Comparison of ENCODE assay signal across 8 cellular contexts in the genomic region with DNA sequence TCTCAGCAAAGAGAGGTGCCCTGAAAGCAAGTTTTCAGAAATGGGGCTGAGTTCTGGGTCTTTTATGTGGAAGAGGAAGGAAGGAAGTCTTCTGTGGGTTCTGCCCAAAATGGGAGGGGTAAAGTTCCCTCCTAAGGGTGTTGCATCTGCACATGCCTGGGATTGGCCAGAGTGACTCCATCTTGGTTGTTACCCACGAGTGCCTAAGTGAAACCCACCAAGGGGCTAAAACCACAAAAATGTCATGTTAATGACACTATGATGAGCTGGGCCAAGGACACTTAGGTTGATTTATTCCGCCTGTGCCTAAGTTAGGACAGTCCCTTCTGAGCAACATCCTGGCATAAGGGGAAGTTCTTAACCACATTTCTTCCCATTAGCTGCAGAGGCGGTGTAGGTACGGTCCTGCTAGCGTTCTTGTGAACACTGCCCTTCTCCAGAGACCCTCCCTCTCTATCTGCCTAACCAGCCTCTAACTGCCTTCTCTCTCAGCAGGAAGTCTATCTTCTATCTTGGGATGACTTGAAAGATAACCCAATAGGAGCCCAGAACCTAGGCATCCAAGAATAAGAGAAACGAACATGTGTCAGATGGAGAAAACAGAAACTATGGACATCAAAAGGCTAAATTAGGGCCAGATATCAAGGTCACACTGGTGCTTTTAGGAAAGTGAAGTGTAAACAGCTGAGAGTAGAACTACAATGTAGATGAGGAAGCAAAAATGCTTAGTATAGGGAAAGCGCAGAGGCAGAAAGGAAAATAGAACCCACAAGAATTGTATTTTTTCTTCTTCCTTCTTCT.
A peak's percentile ranks its signal among the peaks of the same experiment; 100 is the strongest.
DNase-seq lines count a peak whose midpoint lies in the region; ATAC-seq and TF ChIP-seq lines count a peak whose summit lies in the region.

No MANE protein-coding gene starts in this region.

- H3K27me3 Mint-ChIP-seq in activated CD4-positive, alpha-beta memory T cell treated with anti-CD3 and anti-CD28 coated beads, Interleukin-2, amount 10 ng/mL, durations not matched to agents 7 days and 5 days = no peaks in the 10 kb centered on the region
- H3K27me3 Mint-ChIP-seq in nephron progenitor cell (ENCODE audit: low read depth, poor library complexity) = no peaks in the 10 kb centered on the region

- peaks cover 41% of the 10 kb centered on the region for H3K36me3 Mint-ChIP-seq in activated CD4-positive, alpha-beta memory T cell treated with anti-CD3 and anti-CD28 coated beads, Interleukin-2, amount 10 ng/mL, durations not matched to agents 7 days and 5 days (ENCODE audit: low read depth)
- peaks cover 8% of the 10 kb centered on the region for H3K36me3 Mint-ChIP-seq in nephron progenitor cell (ENCODE audit: low read depth)

- CTCF ChIA-PET in activated CD4-positive, alpha-beta memory T cell treated with anti-CD3 and anti-CD28 coated beads, Interleukin-2, amount 10 ng/mL, durations not matched to agents 7 days and 5 days (lab: Charles Lee) = interaction anchor here (1.4 kb wide), 1 partner anchor 180 kb away, joined by 5 read pairs; no protein-coding TSS in a partner anchor

- POLR2A ChIA-PET in activated CD4-positive, alpha-beta memory T cell treated with anti-CD3 and anti-CD28 coated beads, Interleukin-2, amount 10 ng/mL, durations not matched to agents 7 days and 5 days (lab: Charles Lee) = interaction anchor here (2.9 kb wide), 1 partner anchor 9 kb away, joined by 7 read pairs; no protein-coding TSS in a partner anchor

- H3K9me3 Mint-ChIP-seq in activated CD4-positive, alpha-beta memory T cell treated with anti-CD3 and anti-CD28 coated beads, Interleukin-2, amount 10 ng/mL, durations not matched to agents 7 days and 5 days = peaks cover 45% of the 10 kb centered on the region
- H3K9me3 Mint-ChIP-seq in nephron progenitor cell = peaks cover 69% of the 10 kb centered on the region

- in situ Hi-C loops in GM13976 (cut with MboI; ENCODE audit: low sequenced_read_pairs, unreplicated experiment) = no loop called here

- peak; percentile 81 for ATAC-seq in GM18511 (IDR thresholded peaks at IDR 0.05; ENCODE audit: unreplicated experiment)
- ATAC-seq in HG03378 (IDR thresholded peaks at IDR 0.05; ENCODE audit: unreplicated experiment) = peak; percentile 79
- no peak for ATAC-seq in GM21381 (IDR thresholded peaks at IDR 0.05; ENCODE audit: unreplicated experiment)

- DNase-seq in activated CD4-positive, alpha-beta memory T cell treated with anti-CD3 and anti-CD28 coated beads, Interleukin-2, amount 10 ng/mL, durations not matched to agents 7 days and 5 days = peak; percentile 27
- DNase-seq in putamen (ENCODE audit: low spot score) (peak; percentile 15), NCI-H2227 treated with DMSO at 0.1 percent for 48 hours (lab: John Stamatoyannopoulos, UW) (no peak), GM13976 (ENCODE audit: low spot score) (no peak), nephron progenitor cell (no peak)

- H3K4me1 Mint-ChIP-seq in activated CD4-positive, alpha-beta memory T cell treated with anti-CD3 and anti-CD28 coated beads, Interleukin-2, amount 10 ng/mL, durations not matched to agents 7 days and 5 days = peaks cover 23% of the 10 kb centered on the region
- no peaks in the 10 kb centered on the region for H3K4me1 Mint-ChIP-seq in nephron progenitor cell

- no peak overlapping the region for H3K4me3 Mint-ChIP-seq in activated CD4-positive, alpha-beta memory T cell treated with anti-CD3 and anti-CD28 coated beads, Interleukin-2, amount 10 ng/mL, durations not matched to agents 7 days and 5 days
- no peak overlapping the region for H3K4me3 Mint-ChIP-seq in nephron progenitor cell

- no peak for TF ChIP-seq CTCF in GM13976 (IDR thresholded peaks at IDR 0.05; ENCODE audit: borderline replicate concordance, control extremely low read depth, extremely low read depth, insufficient read depth, missing control alignments)
- no peak for TF ChIP-seq CTCF in nephron progenitor cell (IDR thresholded peaks at IDR 0.05)

- peak overlapping the region; percentile 71 for H3K27ac Mint-ChIP-seq in activated CD4-positive, alpha-beta memory T cell treated with anti-CD3 and anti-CD28 coated beads, Interleukin-2, amount 10 ng/mL, durations not matched to agents 7 days and 5 days
- no peak overlapping the region for H3K27ac Mint-ChIP-seq in nephron progenitor cell

Comparison
In these comparisons a context has a peak if more than half of its experiments do, and no peak if none do; other contexts are left out.
1. DNase-seq: peak in activated CD4-positive, alpha-beta memory T cell treated with anti-CD3 and anti-CD28 coated beads, Interleukin-2, amount 10 ng/mL, durations not matched to agents 7 days and 5 days (single experiment) and putamen (single experiment); none in NCI-H2227 treated with DMSO at 0.1 percent for 48 hours (single experiment), GM13976 (single experiment) and nephron progenitor cell (single experiment).